In genomic region chr5:28344803-28345433, GRCh38 we compare ENCODE assay signal across 8 cellular contexts.
A peak's percentile ranks its signal among the peaks of the same experiment; 100 is the strongest.
DNase-seq lines count a peak whose midpoint lies in the region; ATAC-seq and TF ChIP-seq lines count a peak whose summit lies in the region.

No MANE protein-coding gene starts in this region.

- H3K36me3 ChIP-seq in Panc1 (ENCODE audit: control insufficient read depth, insufficient read depth, low read length) = no peaks in the 10 kb centered on the region

- POLR2A ChIA-PET in Panc1 (lab: Charles Lee) = no interaction called here

- intact Hi-C loops in Panc1 (cut with micrococcal nuclease; ENCODE audit: unreplicated experiment) = loop anchor here (5.0 kb wide), 1 partner anchor 422 kb away; no protein-coding TSS in a partner anchor

- DNase-seq in D341Med (ENCODE audit: low spot score) = peak; percentile 35
- peak; percentile 25 for DNase-seq in Panc1 (ENCODE audit: low read depth, low spot score)
- DNase-seq in foreskin melanocyte = peak; percentile 0
- no peak for DNase-seq in GM19238 (ENCODE audit: insufficient read length, low spot score)
- DNase-seq in T-helper 2 cell treated with Interferon-gamma antibody and Interleukin-4, amounts not matched to agents 5 μg/mL and 100 μg/mL, for 36 hours (ENCODE audit: low spot score) = no peak
- no peak for DNase-seq in coronary artery (ENCODE audit: low spot score)

- H3K4me1 Mint-ChIP-seq in T-helper 2 cell treated with Interferon-gamma antibody and Interleukin-4, amounts not matched to agents 5 μg/mL and 100 μg/mL, for 36 hours (ENCODE audit: low read depth) = no peaks in the 10 kb centered on the region

- no peak overlapping the region for H3K4me3 ChIP-seq in Panc1 (ENCODE audit: low read depth in 2 of 2, low read length in 2 of 2)
- H3K4me3 ChIP-seq in coronary artery = no peak overlapping the region

- peak; percentile 76 for ATAC-seq in HG03342 (IDR thresholded peaks at IDR 0.05; ENCODE audit: unreplicated experiment)
- ATAC-seq in Panc1 = no peak
- ATAC-seq in HG02970 (IDR thresholded peaks at IDR 0.05; ENCODE audit: low FRiP score, unreplicated experiment) = no peak

- no peak overlapping the region for H3K27ac Mint-ChIP-seq in T-helper 2 cell treated with Interferon-gamma antibody and Interleukin-4, amounts not matched to agents 5 μg/mL and 100 μg/mL, for 36 hours

- no TSS peak for BruUV-seq in Panc1 (replicated peaks; lab: Mats Ljungman, UMichigan)

- H3K4me1 ChIP-seq in Panc1 (ENCODE audit: control insufficient read depth, insufficient read depth, low read length) = no peaks in the 10 kb centered on the region

- no peak overlapping the region for H3K4me3 Mint-ChIP-seq in T-helper 2 cell treated with Interferon-gamma antibody and Interleukin-4, amounts not matched to agents 5 μg/mL and 100 μg/mL, for 36 hours

- peaks cover 22% of the 10 kb centered on the region for H3K9me3 Mint-ChIP-seq in T-helper 2 cell treated with Interferon-gamma antibody and Interleukin-4, amounts not matched to agents 5 μg/mL and 100 μg/mL, for 36 hours

- H3K27me3 Mint-ChIP-seq in T-helper 2 cell treated with Interferon-gamma antibody and Interleukin-4, amounts not matched to agents 5 μg/mL and 100 μg/mL, for 36 hours (ENCODE audit: low read depth) = no peaks in the 10 kb centered on the region

- no peaks in the 10 kb centered on the region for H3K27me3 ChIP-seq in Panc1 (ENCODE audit: control insufficient read depth, insufficient read depth, low read length)

- TF ChIP-seq CTCF in Panc1 (IDR thresholded peaks at IDR 0.05) (peak; percentile 52; the same call in 1 of the 2 replicates), coronary artery (IDR thresholded peaks at IDR 0.05) (no peak)

- no peak overlapping the region for H3K27ac ChIP-seq in Panc1 (ENCODE audit: low read length)
- no peak overlapping the region for H3K27ac ChIP-seq in coronary artery

- H3K36me3 Mint-ChIP-seq in T-helper 2 cell treated with Interferon-gamma antibody and Interleukin-4, amounts not matched to agents 5 μg/mL and 100 μg/mL, for 36 hours (ENCODE audit: low read depth) = no peaks in the 10 kb centered on the region

- CTCF ChIA-PET in Panc1 (lab: Charles Lee) = interaction anchor here (1.0 kb wide), 1 partner anchor 129 kb away, joined by 3 read pairs; no protein-coding TSS in a partner anchor

- in situ Hi-C loops in Panc1 (cut with HindIII; ENCODE audit: low pct_unique_long_range_greater_than_20kb, low sequenced_read_pairs) = no loop called here

- H3K9me3 ChIP-seq in Panc1 (ENCODE audit: control insufficient read depth, insufficient read depth, low read depth, low read length) = no peaks in the 10 kb centered on the region

Comparison
In these comparisons a context has a peak if more than half of its experiments do, and no peak if none do; other contexts are left out.
1. DNase-seq: peak in D341Med (single experiment), Panc1 (single experiment) and foreskin melanocyte (single experiment); none in GM19238 (single experiment), T-helper 2 cell treated with Interferon-gamma antibody and Interleukin-4, amounts not matched to agents 5 μg/mL and 100 μg/mL, for 36 hours (single experiment) and coronary artery (single experiment).